Comparison of ENCODE assay signal across 15 cellular contexts in genomic region chr2:71428472-71429383, GRCh38.
"Had no signal": no experiment of that assay in that cellular context is flagged by ENCODE, and none has a peak within 500 bp of the region (broad histone marks: within the 10 kb centered on the region; RNA-seq: fewer than 3 reads in every experiment).

No MANE protein-coding gene starts in this region.

- H3K4me3 Mint-ChIP-seq: endodermal cell, immature natural killer cell, nephron, type B pancreatic cell had no signal

- H3K9me3 Mint-ChIP-seq: endodermal cell, immature natural killer cell, nephron, type B pancreatic cell had no signal

- H3K27me3 Mint-ChIP-seq: type B pancreatic cell had no signal

- H3K27ac Mint-ChIP-seq: endodermal cell, nephron, type B pancreatic cell had no signal

- ATAC-seq: foreskin keratinocyte; stimulated activated naive CD8-positive, alpha-beta T cell treated with anti-CD3 and anti-CD28 coated beads, Interleukin-15, Interleukin-2, amounts not matched to agents 100 U/mL and 50 U/mL, for 24 hours had no signal

- DNase-seq: colonic mucosa; dermis blood vessel endothelial cell; effector CD4-positive, alpha-beta T cell; endodermal cell; erythroblast; foreskin keratinocyte; immature natural killer cell; left ventricle myocardium inferior; mesenchymal stem cell; midbrain; stimulated activated CD4-positive, alpha-beta T cell treated with anti-CD3 and anti-CD28 coated beads, Interleukin-2, amount 100 ng/mL, for 48 hours; stimulated activated naive CD8-positive, alpha-beta T cell treated with anti-CD3 and anti-CD28 coated beads, Interleukin-15, Interleukin-2, amounts not matched to agents 100 U/mL and 50 U/mL, for 24 hours; thyroid gland had no signal

- H3K4me1 Mint-ChIP-seq: nephron had no signal
